ENCODE assay signal across 7 cellular contexts in genomic region chr14:81435048-81435577, GRCh38. TPM values are rescaled to one million over a fixed set of nuclear protein-coding genes. Genes with fewer than 3 reads are reported as not detected.
DNase-seq lines count a peak whose midpoint lies in the region; ATAC-seq lines count a peak whose summit lies in the region.

No MANE protein-coding gene starts in this region.

- peak overlapping the region; percentile 76 for H3K4me2 ChIP-seq in skeletal muscle satellite cell (ENCODE audit: low read length)

- POLR2A ChIA-PET in activated CD4-positive, alpha-beta memory T cell treated with anti-CD3 and anti-CD28 coated beads, Interleukin-2, amount 10 ng/mL, durations not matched to agents 7 days and 5 days (lab: Charles Lee): no interaction called here

- H3K27ac Mint-ChIP-seq in activated CD4-positive, alpha-beta memory T cell treated with anti-CD3 and anti-CD28 coated beads, Interleukin-2, amount 10 ng/mL, durations not matched to agents 7 days and 5 days: no peak overlapping the region

- no peak for ATAC-seq in GM19324 (IDR thresholded peaks at IDR 0.05; ENCODE audit: low FRiP score, unreplicated experiment)

- H3K27me3 Mint-ChIP-seq in activated CD4-positive, alpha-beta memory T cell treated with anti-CD3 and anti-CD28 coated beads, Interleukin-2, amount 10 ng/mL, durations not matched to agents 7 days and 5 days: peaks cover 66% of the 10 kb centered on the region

- H3K36me3 Mint-ChIP-seq in activated CD4-positive, alpha-beta memory T cell treated with anti-CD3 and anti-CD28 coated beads, Interleukin-2, amount 10 ng/mL, durations not matched to agents 7 days and 5 days (ENCODE audit: low read depth): no peaks in the 10 kb centered on the region

- H3K9me3 ChIP-seq in HUES6 (ENCODE audit: control insufficient read depth, insufficient read depth, low read depth, low read length) (no peaks in the 10 kb centered on the region), iPS-18c (ENCODE audit: control insufficient read depth, insufficient read depth, low read length) (no peaks in the 10 kb centered on the region), skeletal muscle satellite cell (replicated peaks; ENCODE audit: low read length) (no peaks in the 10 kb centered on the region)

- peak overlapping the region; percentile 52 for H3K4me3 Mint-ChIP-seq in activated CD4-positive, alpha-beta memory T cell treated with anti-CD3 and anti-CD28 coated beads, Interleukin-2, amount 10 ng/mL, durations not matched to agents 7 days and 5 days

- H3K36me3 ChIP-seq in HUES6 (ENCODE audit: control insufficient read depth, insufficient read depth, low read length) (no peaks in the 10 kb centered on the region), skeletal muscle satellite cell (ENCODE audit: insufficient read depth, low read length) (no peaks in the 10 kb centered on the region)

- H3K4me1 Mint-ChIP-seq in activated CD4-positive, alpha-beta memory T cell treated with anti-CD3 and anti-CD28 coated beads, Interleukin-2, amount 10 ng/mL, durations not matched to agents 7 days and 5 days: peaks cover 10% of the 10 kb centered on the region

- CTCF ChIA-PET in activated CD4-positive, alpha-beta memory T cell treated with anti-CD3 and anti-CD28 coated beads, Interleukin-2, amount 10 ng/mL, durations not matched to agents 7 days and 5 days (lab: Charles Lee): interaction anchor here (1.1 kb wide), 1 partner anchor 18 kb away, joined by 3 read pairs; no protein-coding TSS in a partner anchor

- peak overlapping the region; percentile 71 for H3K4me3 ChIP-seq in HUES6 (ENCODE audit: low read depth, low read length)
- peak overlapping the region; percentile 56 for H3K4me3 ChIP-seq in iPS-18c (ENCODE audit: insufficient read depth, low read depth, low read length)
- peak overlapping the region; percentile 47 for H3K4me3 ChIP-seq in skeletal muscle satellite cell (ENCODE audit: low read length)

- DNase-seq in activated CD4-positive, alpha-beta memory T cell treated with anti-CD3 and anti-CD28 coated beads, Interleukin-2, amount 10 ng/mL, durations not matched to agents 7 days and 5 days: no peak
- no peak for DNase-seq in Ammon's horn (ENCODE audit: low spot score)
- DNase-seq in T1000 (lab: John Stamatoyannopoulos, UW): no peak

- H3K27me3 ChIP-seq in HUES6 (ENCODE audit: control insufficient read depth, insufficient read depth, low read length): peaks cover 45% of the 10 kb centered on the region
- peaks cover 86% of the 10 kb centered on the region for H3K27me3 ChIP-seq in skeletal muscle satellite cell (ENCODE audit: control insufficient read depth, insufficient read depth, low read length)

- H3K4me1 ChIP-seq in HUES6 (ENCODE audit: control insufficient read depth, insufficient read depth, low read length): peaks cover 22% of the 10 kb centered on the region
- H3K4me1 ChIP-seq in skeletal muscle satellite cell (ENCODE audit: control insufficient read depth, insufficient read depth, low read length): peaks cover 13% of the 10 kb centered on the region

- H3K9ac ChIP-seq in HUES6 (ENCODE audit: low read length): peak overlapping the region; percentile 6
- no peak overlapping the region for H3K9ac ChIP-seq in skeletal muscle satellite cell (ENCODE audit: low read depth, low read length)

- no peaks in the 10 kb centered on the region for H3K9me3 Mint-ChIP-seq in activated CD4-positive, alpha-beta memory T cell treated with anti-CD3 and anti-CD28 coated beads, Interleukin-2, amount 10 ng/mL, durations not matched to agents 7 days and 5 days

- no peak overlapping the region for H3K27ac ChIP-seq in HUES6 (ENCODE audit: low read depth, low read length)

RNA-seq across cellular contexts. Expression of gene STON2, which starts 35.0 kb away (rescaled TPM):
- total RNA-seq in activated CD4-positive, alpha-beta memory T cell treated with anti-CD3 and anti-CD28 coated beads, Interleukin-2, amount 10 ng/mL, durations not matched to agents 7 days and 5 days: 1 to 10 TPM; 3.0 to 4.3 TPM
- 3.5 and 5.6 TPM in 2 replicates for total RNA-seq in skeletal muscle satellite cell (2012; rRNA removed)
